ENCODE assay signal across 8 cellular contexts in the genomic region with DNA sequence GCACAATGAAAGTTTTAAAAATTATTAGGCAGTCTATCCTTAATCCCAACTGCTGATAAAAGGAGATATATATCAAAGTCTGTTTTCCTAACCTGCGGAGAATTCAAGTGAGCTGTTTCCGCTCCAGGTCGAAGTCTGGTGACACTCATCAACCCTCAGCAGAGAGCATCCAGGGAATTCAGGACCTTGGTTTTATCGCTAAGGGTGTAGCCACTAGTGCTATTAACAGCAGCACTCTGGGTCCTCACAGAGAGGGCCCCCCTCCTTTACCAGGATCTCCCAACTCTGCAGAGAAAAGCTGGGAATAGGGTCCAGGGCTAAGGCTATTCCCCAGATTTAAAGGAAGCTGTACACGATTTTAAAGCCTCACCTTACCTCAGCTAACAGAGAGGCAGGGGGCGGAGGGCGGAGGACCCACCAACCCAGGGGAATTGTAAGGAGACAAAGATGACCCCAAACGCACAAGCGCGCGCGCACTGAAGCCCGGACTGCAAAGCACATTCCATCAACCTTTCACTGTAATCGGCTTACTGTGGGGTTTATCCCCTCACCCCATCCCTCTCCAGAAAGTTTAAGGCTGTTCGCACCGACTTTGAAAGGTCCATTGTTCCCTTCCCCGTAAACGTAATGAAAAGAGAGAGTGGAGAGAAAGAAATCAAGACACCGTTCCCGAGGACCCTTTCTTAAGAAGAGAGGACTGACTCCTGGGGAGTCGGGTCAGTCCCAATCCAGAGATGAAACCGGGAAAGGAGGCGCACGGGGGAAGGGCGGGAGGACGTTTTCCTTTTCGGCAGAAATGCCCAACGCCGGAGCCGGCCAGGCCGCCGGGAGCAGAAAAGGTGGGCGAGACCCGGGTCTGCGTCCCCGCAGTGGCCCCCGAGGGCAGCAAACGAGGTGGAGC. TPM values are rescaled to one million over a fixed set of nuclear protein-coding genes. Genes with fewer than 3 reads are reported as not detected.
DNase-seq lines count a peak whose midpoint lies in the region; TF ChIP-seq lines count a peak whose summit lies in the region.

No MANE protein-coding gene starts in this region.

- H3K9ac ChIP-seq in neuronal stem cell (ENCODE audit: low read depth, low read length, poor library complexity): peak overlapping the region; percentile 97

- no peaks in the 10 kb centered on the region for H3K36me3 ChIP-seq in neuronal stem cell (replicated peaks in 1 of 2; ENCODE audit: control insufficient read depth in 2 of 2, insufficient read depth in 2 of 2, low read length in 2 of 2)

- peak overlapping the region; percentile 5 for H2AFZ ChIP-seq in neuronal stem cell (ENCODE audit: low read length)

- H4K8ac ChIP-seq in neuronal stem cell (ENCODE audit: low read depth, low read length): no peak overlapping the region

- peak overlapping the region; percentile 60 for H3K4me2 ChIP-seq in neuronal stem cell (ENCODE audit: insufficient read depth, low read length, poor library complexity, severe bottlenecking)

- H3K23ac ChIP-seq in neuronal stem cell (ENCODE audit: low read depth, low read length, poor library complexity): no peak overlapping the region

- no peak overlapping the region for H2BK15ac ChIP-seq in neuronal stem cell (ENCODE audit: low read length)

- H2AK5ac ChIP-seq in neuronal stem cell (ENCODE audit: low read depth, low read length): peak overlapping the region; percentile 41

- H3K18ac ChIP-seq in neuronal stem cell (ENCODE audit: low read length): peak overlapping the region; percentile 98

- peak overlapping the region; percentile 96 for H2BK5ac ChIP-seq in neuronal stem cell (ENCODE audit: low read length)

- H2BK120ac ChIP-seq in neuronal stem cell (ENCODE audit: low read depth, low read length): no peak overlapping the region

- WGBS in neuronal stem cell (ENCODE audit: extremely low coverage in 2 of 2, insufficient read length in 2 of 2, insufficient replicate concordance in 1 of 2), 2 donors: no CpG with 5 or more reads among the region's 38 CpGs

- no peak overlapping the region for H2BK12ac ChIP-seq in neuronal stem cell (ENCODE audit: low read length)

- peaks cover 2% of the 10 kb centered on the region for H3K79me1 ChIP-seq in neuronal stem cell (ENCODE audit: low read depth, low read length)

- peaks cover 37% of the 10 kb centered on the region for H3K4me1 Mint-ChIP-seq in activated CD4-positive, alpha-beta memory T cell treated with anti-CD3 and anti-CD28 coated beads for 36 hours (ENCODE audit: low read depth)

- CTCF ChIA-PET in activated CD4-positive, alpha-beta memory T cell treated with anti-CD3 and anti-CD28 coated beads for 36 hours (lab: Charles Lee): interaction anchor here (0.6 to 4.5 kb wide), 9 partner anchors 13 to 483 kb away, joined by 3 to 56 read pairs (median 5); no protein-coding TSS in a partner anchor

- H3K9me3 Mint-ChIP-seq in activated CD4-positive, alpha-beta memory T cell treated with anti-CD3 and anti-CD28 coated beads for 36 hours: no peaks in the 10 kb centered on the region

- POLR2A ChIA-PET in activated CD4-positive, alpha-beta memory T cell treated with anti-CD3 and anti-CD28 coated beads for 36 hours (lab: Charles Lee): interaction anchor here (1.1 to 6.0 kb wide), 12 partner anchors 13 to 598 kb away, joined by 3 to 54 read pairs (median 4); a partner anchor contains a TSS

- peak overlapping the region; percentile 91 for H3K27ac Mint-ChIP-seq in activated CD4-positive, alpha-beta memory T cell treated with anti-CD3 and anti-CD28 coated beads for 36 hours

- H3K14ac ChIP-seq in neuronal stem cell (ENCODE audit: low read length): peak overlapping the region; percentile 12

- H3K9me3 ChIP-seq in neuronal stem cell (replicated peaks in 1 of 2; ENCODE audit: control insufficient read depth in 2 of 2, insufficient read depth in 1 of 2, low read depth in 1 of 2, low read length in 2 of 2): no peaks in the 10 kb centered on the region

- DNase-seq in activated gamma-delta T cell (lab: John Stamatoyannopoulos, UW) (peak; percentile 10), activated gamma-delta T cell treated with Interleukin-2 at 50 U/mL for 16 hours (no peak), fibroblast of pulmonary artery (ENCODE audit: low read depth) (peak; percentile 35), neuronal stem cell (ENCODE audit: low spot score) (peak; percentile 59), COLO829 (ENCODE audit: low spot score) (no peak), GF-D8 (lab: John Stamatoyannopoulos, UW) (no peak)
- peak; percentile 32 for DNase-seq in activated CD4-positive, alpha-beta memory T cell treated with anti-CD3 and anti-CD28 coated beads for 36 hours
- DNase-seq in NK-92 treated with Interleukin-12 subunit alpha and Interleukin-12 subunit beta, amount 100 ng/mL, for 24 hours (lab: John Stamatoyannopoulos, UW): no peak

- peak overlapping the region; percentile 60 for H3K4me3 ChIP-seq in fibroblast of pulmonary artery (replicated peaks; ENCODE audit: low read depth, low read length)
- H3K4me3 ChIP-seq in neuronal stem cell (ENCODE audit: low read length in 2 of 2): peak overlapping the region; percentile 86 to 94

- H3K27me3 ChIP-seq in neuronal stem cell (ENCODE audit: control insufficient read depth in 3 of 3, insufficient read depth in 3 of 3, low read depth in 1 of 3, low read length in 3 of 3): peaks cover 0 to 11% (median 4%) of the 10 kb centered on the region in 3 experiments

- no peak overlapping the region for H4K91ac ChIP-seq in neuronal stem cell (ENCODE audit: low read depth, low read length, poor library complexity)

- no peak for TF ChIP-seq CTCF in fibroblast of pulmonary artery (IDR thresholded peaks at IDR 0.05; ENCODE audit: low read length, missing control alignments)

- peaks cover 8 to 37% of the 10 kb centered on the region in 2 donors for H3K4me1 ChIP-seq in neuronal stem cell (ENCODE audit: control insufficient read depth in 2 of 2, insufficient read depth in 1 of 2, low read depth in 1 of 2, low read length in 2 of 2)

- H3K4ac ChIP-seq in neuronal stem cell (ENCODE audit: low read length): no peak overlapping the region

- intact Hi-C loops in activated CD4-positive, alpha-beta memory T cell treated with anti-CD3 and anti-CD28 coated beads for 36 hours (cut with micrococcal nuclease): loop anchor here (1.0 to 5.0 kb wide), 11 partner anchors 19 to 1385 kb away; a partner anchor contains a TSS

- peaks cover 13% of the 10 kb centered on the region for H3K36me3 Mint-ChIP-seq in activated CD4-positive, alpha-beta memory T cell treated with anti-CD3 and anti-CD28 coated beads for 36 hours

- no peaks in the 10 kb centered on the region for H3K27me3 Mint-ChIP-seq in activated CD4-positive, alpha-beta memory T cell treated with anti-CD3 and anti-CD28 coated beads for 36 hours

- peak overlapping the region; percentile 87 for H3K4me3 Mint-ChIP-seq in activated CD4-positive, alpha-beta memory T cell treated with anti-CD3 and anti-CD28 coated beads for 36 hours

- H3K27ac ChIP-seq in neuronal stem cell (replicated peaks; ENCODE audit: low read length): peak overlapping the region; percentile 87

RNA-seq across cellular contexts. Expression of a gene that starts 0.6 kb away (rescaled TPM):
- total RNA-seq in activated CD4-positive, alpha-beta memory T cell treated with anti-CD3 and anti-CD28 coated beads for 36 hours: 10 to 100 TPM; 56.5 to 70.1 TPM
- polyA plus RNA-seq in neuronal stem cell (2013, experiment 1 of 2): 79.6 TPM
- polyA plus RNA-seq in neuronal stem cell (2013, experiment 2 of 2): 79.1 TPM

Comparison
In these comparisons a context has a peak if more than half of its experiments do, and no peak if none do; other contexts are left out.
1. DNase-seq: peak in activated gamma-delta T cell (single experiment), activated CD4-positive, alpha-beta memory T cell treated with anti-CD3 and anti-CD28 coated beads for 36 hours (single experiment), fibroblast of pulmonary artery (single experiment) and neuronal stem cell (single experiment); none in activated gamma-delta T cell treated with Interleukin-2 at 50 U/mL for 16 hours (single experiment), COLO829 (single experiment), GF-D8 (single experiment) and NK-92 treated with Interleukin-12 subunit alpha and Interleukin-12 subunit beta, amount 100 ng/mL, for 24 hours (single experiment).